10 cellular contexts compared by ENCODE assay signal in genomic region chr2:86396304-86396785, GRCh38. TPM values are rescaled to one million over a fixed set of nuclear protein-coding genes. Genes with fewer than 3 reads are reported as not detected.
DNase-seq lines count a peak whose midpoint lies in the region; TF ChIP-seq lines count a peak whose summit lies in the region.
"Had no signal": no experiment of that assay in that cellular context is flagged by ENCODE, and none has a peak within 500 bp of the region (broad histone marks: within the 10 kb centered on the region; RNA-seq: fewer than 3 reads in every experiment).

No MANE protein-coding gene starts in this region.

- DNase-seq in EH (ENCODE audit: low read depth) (peak; percentile 22), LHCN-M2 (ENCODE audit: low read depth) (peak; percentile 67), WERI-Rb-1 (peak; percentile 50), immature natural killer cell (peak in 2 of 3 donors; percentile 2 to 8), NCI-H2196 treated with DMSO at 0.1 percent for 48 hours (lab: John Stamatoyannopoulos, UW; ENCODE audit: unreplicated experiment) (no peak)
- no peak for DNase-seq in stimulated activated naive CD4-positive, alpha-beta T cell (lab: John Stamatoyannopoulos, UW)
- no peak for DNase-seq in activated T-cell treated with anti-CD3 and anti-CD28 coated beads, Interleukin-2, amount 50 U/mL, for 48 hours
- no peak for DNase-seq in activated naive CD4-positive, alpha-beta T cell (lab: John Stamatoyannopoulos, UW)

- H3K9me3 ChIP-seq in WERI-Rb-1 (ENCODE audit: severe bottlenecking) = no peaks in the 10 kb centered on the region
- H3K9me3 ChIP-seq: Peyer's patch, uterus had no signal

- peak; percentile 73 for TF ChIP-seq CTCF in WERI-Rb-1 (IDR thresholded peaks at IDR 0.05; ENCODE audit: low read depth, low read length)

- no peak overlapping the region for H3K4me3 Mint-ChIP-seq in immature natural killer cell

- no peak overlapping the region for H3K27ac Mint-ChIP-seq in immature natural killer cell

- no peak overlapping the region for H3K4me3 ChIP-seq in WERI-Rb-1 (ENCODE audit: low read depth, low read length)
- H3K4me3 ChIP-seq: Peyer's patch, uterus had no signal

- H3K36me3 Mint-ChIP-seq in immature natural killer cell = no peaks in the 10 kb centered on the region

- H3K9me3 Mint-ChIP-seq in immature natural killer cell = no peaks in the 10 kb centered on the region

- H3K27me3 Mint-ChIP-seq in immature natural killer cell (ENCODE audit: low read depth in 3 of 3) = peaks cover 2 to 22% (median 3%) of the 10 kb centered on the region in 3 donors

- H3K27ac ChIP-seq in WERI-Rb-1 = no peak overlapping the region
- H3K27ac ChIP-seq: Peyer's patch, uterus had no signal

- no peaks in the 10 kb centered on the region for H3K27me3 ChIP-seq in WERI-Rb-1 (ENCODE audit: insufficient read depth, low read depth, severe bottlenecking)
- H3K27me3 ChIP-seq: Peyer's patch, uterus had no signal

- no peaks in the 10 kb centered on the region for H3K4me1 Mint-ChIP-seq in immature natural killer cell

- H3K36me3 ChIP-seq in WERI-Rb-1 = no peaks in the 10 kb centered on the region
- H3K36me3 ChIP-seq: Peyer's patch, uterus had no signal

RNA-seq across cellular contexts. Expression of gene KDM3A, which starts 44.8 kb away (rescaled TPM):
- 18.9 and 20.4 TPM in 2 replicates for total RNA-seq in LHCN-M2 (2014; rRNA removed)
- 7.8 TPM for polyA plus RNA-seq in LHCN-M2 (2012)
- polyA plus RNA-seq in immature natural killer cell = 10 to 100 TPM; 12.8 to 31.6 (median 13.0) TPM

RNA-seq across cellular contexts. Expression of gene REEP1, which starts 58.9 kb away (rescaled TPM):
- total RNA-seq in LHCN-M2 (2014; rRNA removed) = 0.38 and 0.52 TPM in 2 replicates
- 0.47 TPM for polyA plus RNA-seq in LHCN-M2 (2012)
- not detected for polyA plus RNA-seq in immature natural killer cell

Comparison
In these comparisons a context has a peak if more than half of its experiments do, and no peak if none do; other contexts are left out.
1. DNase-seq: peak in EH (single experiment), LHCN-M2 (single experiment), WERI-Rb-1 (single experiment) and immature natural killer cell (2 of 3); none in NCI-H2196 treated with DMSO at 0.1 percent for 48 hours (single experiment), stimulated activated naive CD4-positive, alpha-beta T cell (0 of 6), activated T-cell treated with anti-CD3 and anti-CD28 coated beads, Interleukin-2, amount 50 U/mL, for 48 hours (0 of 2) and activated naive CD4-positive, alpha-beta T cell (0 of 4).